ENCODE assay signal across 21 cellular contexts in the genomic region with DNA sequence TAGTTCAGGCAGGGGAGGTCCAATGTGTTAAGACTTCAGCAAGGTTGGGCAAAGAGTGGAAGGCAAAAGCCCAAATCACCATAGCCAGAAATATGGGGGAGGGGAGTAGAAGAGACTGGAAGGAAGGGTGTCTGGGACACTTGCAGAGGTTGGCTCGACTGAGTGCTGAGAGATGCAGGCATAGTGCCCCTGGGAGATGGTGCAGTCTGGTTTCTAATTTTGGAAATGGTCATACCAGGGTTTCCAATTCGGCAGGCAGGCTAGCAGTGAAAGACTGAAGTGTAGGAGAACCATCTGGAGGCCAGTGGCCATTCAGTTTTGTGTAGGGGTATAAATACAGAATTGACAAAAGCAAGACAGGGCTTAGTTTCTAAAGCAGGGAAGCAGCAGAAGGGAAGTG.
"Had no signal": no experiment of that assay in that cellular context is flagged by ENCODE, and none has a peak within 500 bp of the region (broad histone marks: within the 10 kb centered on the region; RNA-seq: fewer than 3 reads in every experiment).

No MANE protein-coding gene starts in this region.

- H3K9me3 ChIP-seq: Peyer's patch had no signal

- ATAC-seq: activated naive CD4-positive, alpha-beta T cell treated with anti-CD3 and anti-CD28 coated beads, Interleukin-2, amount 50 U/mL, for 72 hours; T-helper 17 cell had no signal

- H3K36me3 ChIP-seq: brain microvascular endothelial cell, cardiac muscle cell, Peyer's patch had no signal

- H3K27me3 ChIP-seq: brain microvascular endothelial cell, cardiac muscle cell, Peyer's patch had no signal

- H3K27ac ChIP-seq: brain microvascular endothelial cell, Peyer's patch had no signal

- DNase-seq: activated CD4-positive, alpha-beta memory T cell treated with anti-CD3 and anti-CD28 coated beads, Interleukin-2, amount 10 ng/mL, durations not matched to agents 7 days and 5 days; activated CD4-positive, alpha-beta T cell treated with anti-CD3 and anti-CD28 coated beads, Interleukin-2, amount 50 U/mL, for 1 hour; activated CD4-positive, CD25-positive, alpha-beta regulatory T cell; activated effector memory CD4-positive, alpha-beta T cell treated with Interleukin-2 at 50 U/mL for 16 hours; activated naive CD4-positive, alpha-beta T cell treated with Interleukin-2 at 50 U/mL for 16 hours; amygdala; brain microvascular endothelial cell; Kasumi-1; KBM-7; NCI-H1105 treated with DMSO at 0.1 percent for 48 hours; NCI-H1436 treated with DMSO at 0.1 percent for 48 hours; NCI-H187; NCI-H2081; NCI-H446; NCI-H524; Peyer's patch; SIG-M5; T-helper 17 cell; T-helper 9 cell had no signal

- H3K4me3 ChIP-seq: cardiac muscle cell, Peyer's patch had no signal
